In the genomic region with DNA sequence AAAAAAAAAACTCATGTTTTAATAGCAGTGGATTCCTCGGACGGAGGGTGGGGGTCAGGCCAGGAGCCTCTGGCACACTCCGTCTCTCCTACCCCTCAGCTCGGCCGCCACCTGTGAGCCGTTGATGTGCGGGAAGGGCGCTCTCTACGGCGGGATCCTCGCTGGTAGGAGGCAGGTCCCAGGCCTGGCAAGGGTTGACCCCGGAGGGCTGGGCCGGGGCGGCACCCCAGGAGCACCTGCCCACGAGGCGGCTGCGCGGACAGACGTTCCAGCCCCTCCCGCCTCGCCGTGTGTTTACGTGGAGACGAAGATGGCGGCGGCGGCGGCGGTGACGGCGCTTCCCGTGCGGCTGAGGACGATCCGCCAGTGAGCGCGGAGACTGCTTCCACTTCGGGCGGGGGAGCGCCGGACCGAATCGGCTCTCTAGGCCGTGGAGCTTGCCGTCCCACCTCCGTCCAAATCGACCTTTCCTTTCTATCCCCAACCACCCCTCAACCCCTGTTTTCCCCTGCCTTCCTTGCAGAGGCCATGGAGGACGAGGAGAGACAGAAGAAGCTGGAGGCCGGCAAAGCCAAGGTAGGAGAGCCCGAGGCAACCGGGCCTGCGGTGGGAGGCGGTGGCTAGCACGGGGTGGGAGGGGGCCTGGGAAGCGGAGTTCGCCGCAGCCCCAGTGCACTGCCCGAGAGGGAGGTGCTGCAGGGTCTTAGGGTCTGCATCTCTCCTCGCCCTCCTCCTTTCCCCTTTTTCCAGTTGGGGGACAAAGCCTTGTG, we compare ENCODE assay signal across 8 cellular contexts. TPM values are rescaled to one million over a fixed set of nuclear protein-coding genes. Genes with fewer than 3 reads are reported as not detected.
DNase-seq lines count a peak whose midpoint lies in the region; ATAC-seq and TF ChIP-seq lines count a peak whose summit lies in the region.

A gene (plus strand): TSS at position 291 of the 770 bp plus-strand sequence. CDS start 238 bp downstream, at position 529.

- H3K27me3 ChIP-seq in mononuclear cell (ENCODE audit: insufficient read depth, low read length), result no peaks in the 10 kb centered on the region

- peaks cover 10% of the 10 kb centered on the region for H3K27me3 Mint-ChIP-seq in endothelial cell (ENCODE audit: unreplicated experiment)

- H3K27ac Mint-ChIP-seq in endothelial cell (ENCODE audit: unreplicated experiment), result peak within 1 kb of the TSS; percentile 97

- DNase-seq in COLO829 (ENCODE audit: low spot score) (peak; percentile 64), HPDE6-E6E7 (ENCODE audit: extremely low spot score) (peak; percentile 84), NOMO-1 treated with DMSO at 0.1 percent for 48 hours (lab: John Stamatoyannopoulos, UW; ENCODE audit: unreplicated experiment) (peak; percentile 97), endothelial cell (ENCODE audit: low spot score) (peak; percentile 82)
- peak; percentile 63 for DNase-seq in activated CD8-positive, alpha-beta memory T cell treated with anti-CD3 and anti-CD28 coated beads, Interleukin-2, amount 50 U/mL, for 24 hours (ENCODE audit: extremely low read depth)
- peak; percentile 68 to 73 for DNase-seq in stimulated activated CD8-positive, alpha-beta memory T cell treated with anti-CD3 and anti-CD28 coated beads, Interleukin-4, amount 100 ng/mL, for 1 hour (ENCODE audit: low read depth in 2 of 2, low spot score in 1 of 2)

- H3K9me3 Mint-ChIP-seq in endothelial cell (ENCODE audit: unreplicated experiment), result no peaks in the 10 kb centered on the region

- peaks cover 34% of the 10 kb centered on the region for H3K4me1 ChIP-seq in mononuclear cell (ENCODE audit: insufficient read depth, low read length)

- no peak for TF ChIP-seq CTCF in endothelial cell (IDR thresholded peaks at IDR 0.05; ENCODE audit: unreplicated experiment)

- H3K4me3 Mint-ChIP-seq in endothelial cell (ENCODE audit: unreplicated experiment), result peak within 1 kb of the TSS; percentile 98

- H3K36me3 Mint-ChIP-seq in endothelial cell (ENCODE audit: low read depth, unreplicated experiment), result no peaks in the 10 kb centered on the region

- H3K4me1 Mint-ChIP-seq in endothelial cell (ENCODE audit: unreplicated experiment), result peaks cover 15% of the 10 kb centered on the region

- ATAC-seq in GM19467 (IDR thresholded peaks at IDR 0.05; ENCODE audit: unreplicated experiment), result peak; percentile 96

- H3K4me3 ChIP-seq in mononuclear cell (ENCODE audit: low read length), result peak within 1 kb of the TSS; percentile 85

- H3K9me3 ChIP-seq in mononuclear cell (ENCODE audit: low read depth, low read length), result no peaks in the 10 kb centered on the region

RNA-seq across cellular contexts. Expression of the gene that starts here (rescaled TPM):
- 37.6 TPM for total RNA-seq in endothelial cell (ENCODE audit: unreplicated experiment)
- 86.3 TPM for total RNA-seq in mononuclear cell

Comparison
In these comparisons a context has a peak if more than half of its experiments do, and no peak if none do; other contexts are left out.
1. Peak in every context shown above with its lines: DNase-seq, ATAC-seq and H3K4me3 ChIP-seq.